19 cellular contexts compared by ENCODE assay signal in the genomic region with DNA sequence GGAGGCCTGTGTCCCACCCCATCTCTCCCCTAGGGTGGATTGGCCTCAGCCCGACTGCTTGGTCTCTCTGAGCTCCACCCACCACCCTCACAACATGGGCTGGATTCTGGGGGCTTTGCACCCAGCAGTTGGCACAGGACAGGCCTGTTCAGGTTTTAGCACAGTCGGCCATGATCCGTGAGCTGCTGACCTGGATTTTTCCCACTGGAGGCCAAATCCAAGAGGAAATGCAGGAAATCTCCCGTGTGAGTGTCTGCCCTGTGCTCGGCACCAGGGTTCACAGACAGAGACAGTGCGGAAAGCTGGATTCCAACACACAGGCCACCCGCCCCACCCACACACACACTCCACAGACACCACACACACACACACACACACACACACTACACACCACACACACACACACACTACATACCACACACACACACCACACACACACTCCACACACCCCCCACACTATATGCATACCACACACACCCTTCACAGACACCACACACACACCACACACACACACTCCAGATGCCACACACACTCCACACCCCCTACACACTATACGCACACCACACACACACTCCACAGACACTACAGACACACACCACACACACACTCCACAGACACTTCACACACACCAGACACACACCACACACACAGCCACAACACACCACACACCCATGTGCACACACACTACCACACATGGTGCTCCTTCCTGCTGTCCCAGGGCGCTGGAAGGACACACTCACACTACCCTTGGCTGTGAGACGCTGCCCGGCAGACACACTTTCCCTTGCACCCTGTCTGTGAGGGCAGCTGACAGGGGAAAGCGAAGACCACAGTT. TPM values are rescaled to one million over a fixed set of nuclear protein-coding genes. Genes with fewer than 3 reads are reported as not detected.
A peak's percentile ranks its signal among the peaks of the same experiment; 100 is the strongest.
DNase-seq lines count a peak whose midpoint lies in the region; ATAC-seq and TF ChIP-seq lines count a peak whose summit lies in the region.
"Had no signal": no experiment of that assay in that cellular context is flagged by ENCODE, and none has a peak within 500 bp of the region (broad histone marks: within the 10 kb centered on the region; RNA-seq: fewer than 3 reads in every experiment).

No MANE protein-coding gene starts in this region.

- H3K4me3 ChIP-seq in Panc1 (ENCODE audit: low read depth in 2 of 2, low read length in 2 of 2), result no peak overlapping the region
- H3K4me3 ChIP-seq in psoas muscle, result no peak overlapping the region
- H3K4me3 ChIP-seq: A549, PC-9, upper lobe of right lung had no signal

- peak overlapping the region; percentile 44 for H3K27ac Mint-ChIP-seq in activated CD4-positive, alpha-beta memory T cell treated with anti-CD3 and anti-CD28 coated beads for 36 hours
- no peak overlapping the region for H3K27ac Mint-ChIP-seq in activated CD4-positive, alpha-beta memory T cell treated with anti-CD3 and anti-CD28 coated beads, Interleukin-2, amount 10 ng/mL, durations not matched to agents 7 days and 5 days
- peak overlapping the region; percentile 54 to 98 for H3K27ac Mint-ChIP-seq in effector memory CD8-positive, alpha-beta T cell
- H3K27ac Mint-ChIP-seq: mesothelial cell of epicardium, progenitor cell of endocrine pancreas had no signal

- H3K9me3 Mint-ChIP-seq in activated CD4-positive, alpha-beta memory T cell treated with anti-CD3 and anti-CD28 coated beads for 36 hours, result peaks cover 4% of the 10 kb centered on the region
- H3K9me3 Mint-ChIP-seq in activated CD4-positive, alpha-beta memory T cell treated with anti-CD3 and anti-CD28 coated beads, Interleukin-2, amount 10 ng/mL, durations not matched to agents 7 days and 5 days, result no peaks in the 10 kb centered on the region
- H3K9me3 Mint-ChIP-seq in effector memory CD8-positive, alpha-beta T cell, result no peaks in the 10 kb centered on the region
- H3K9me3 Mint-ChIP-seq: mesothelial cell of epicardium had no signal

- in situ Hi-C loops in Panc1 (cut with HindIII; ENCODE audit: low pct_unique_long_range_greater_than_20kb, low sequenced_read_pairs), result no loop called here

- H3K36me3 Mint-ChIP-seq in activated CD4-positive, alpha-beta memory T cell treated with anti-CD3 and anti-CD28 coated beads for 36 hours, result peaks cover 23% of the 10 kb centered on the region
- peaks cover 68% of the 10 kb centered on the region for H3K36me3 Mint-ChIP-seq in activated CD4-positive, alpha-beta memory T cell treated with anti-CD3 and anti-CD28 coated beads, Interleukin-2, amount 10 ng/mL, durations not matched to agents 7 days and 5 days (ENCODE audit: low read depth)
- H3K36me3 Mint-ChIP-seq in effector memory CD8-positive, alpha-beta T cell (ENCODE audit: insufficient read depth), result peaks cover 49% of the 10 kb centered on the region

- H3K9me3 ChIP-seq in Panc1 (ENCODE audit: control insufficient read depth, insufficient read depth, low read depth, low read length) (no peaks in the 10 kb centered on the region), psoas muscle (no peaks in the 10 kb centered on the region)
- H3K9me3 ChIP-seq: A549, upper lobe of right lung had no signal

- 84 to 90% (median 86%) methylated on average over 10 to 12 of the region's 12 CpGs for WGBS in psoas muscle, 3 donors

- ATAC-seq in Panc1 (no peak), psoas muscle (no peak)
- ATAC-seq in effector memory CD8-positive, alpha-beta T cell (replicated peaks), result no peak
- ATAC-seq: A549, upper lobe of right lung had no signal

- no peak overlapping the region for H3K4me3 Mint-ChIP-seq in activated CD4-positive, alpha-beta memory T cell treated with anti-CD3 and anti-CD28 coated beads for 36 hours
- no peak overlapping the region for H3K4me3 Mint-ChIP-seq in activated CD4-positive, alpha-beta memory T cell treated with anti-CD3 and anti-CD28 coated beads, Interleukin-2, amount 10 ng/mL, durations not matched to agents 7 days and 5 days
- H3K4me3 Mint-ChIP-seq in effector memory CD8-positive, alpha-beta T cell, result peak overlapping the region; percentile 52 to 57
- H3K4me3 Mint-ChIP-seq: mesothelial cell of epicardium had no signal

- TF ChIP-seq CTCF in Panc1 (IDR thresholded peaks at IDR 0.05), result no peak
- TF ChIP-seq CTCF in psoas muscle (IDR thresholded peaks at IDR 0.05), result no peak

- H3K27me3 Mint-ChIP-seq in activated CD4-positive, alpha-beta memory T cell treated with anti-CD3 and anti-CD28 coated beads for 36 hours, result no peaks in the 10 kb centered on the region
- no peaks in the 10 kb centered on the region for H3K27me3 Mint-ChIP-seq in activated CD4-positive, alpha-beta memory T cell treated with anti-CD3 and anti-CD28 coated beads, Interleukin-2, amount 10 ng/mL, durations not matched to agents 7 days and 5 days
- no peaks in the 10 kb centered on the region for H3K27me3 Mint-ChIP-seq in effector memory CD8-positive, alpha-beta T cell
- H3K27me3 Mint-ChIP-seq: progenitor cell of endocrine pancreas had no signal

- peaks cover 75% of the 10 kb centered on the region for H3K4me1 Mint-ChIP-seq in activated CD4-positive, alpha-beta memory T cell treated with anti-CD3 and anti-CD28 coated beads for 36 hours (ENCODE audit: low read depth)
- H3K4me1 Mint-ChIP-seq in activated CD4-positive, alpha-beta memory T cell treated with anti-CD3 and anti-CD28 coated beads, Interleukin-2, amount 10 ng/mL, durations not matched to agents 7 days and 5 days, result peaks cover 62% of the 10 kb centered on the region
- peaks cover 67 to 82% of the 10 kb centered on the region in 2 donors for H3K4me1 Mint-ChIP-seq in effector memory CD8-positive, alpha-beta T cell (ENCODE audit: low read depth in 2 of 2)

- H3K27ac ChIP-seq in Panc1 (ENCODE audit: low read length) (peak overlapping the region; percentile 97), psoas muscle (peak overlapping the region; percentile 30)
- H3K27ac ChIP-seq: PC-9, upper lobe of right lung had no signal

- CTCF ChIA-PET in activated CD4-positive, alpha-beta memory T cell treated with anti-CD3 and anti-CD28 coated beads for 36 hours (lab: Charles Lee), result no interaction called here
- CTCF ChIA-PET in activated CD4-positive, alpha-beta memory T cell treated with anti-CD3 and anti-CD28 coated beads, Interleukin-2, amount 10 ng/mL, durations not matched to agents 7 days and 5 days (lab: Charles Lee), result no interaction called here
- CTCF ChIA-PET in Panc1 (lab: Charles Lee), result no interaction called here

- peak; percentile 6 for DNase-seq in activated CD4-positive, alpha-beta memory T cell treated with anti-CD3 and anti-CD28 coated beads for 36 hours
- no peak for DNase-seq in activated CD4-positive, alpha-beta memory T cell treated with anti-CD3 and anti-CD28 coated beads, Interleukin-2, amount 10 ng/mL, durations not matched to agents 7 days and 5 days
- no peak for DNase-seq in Panc1 (ENCODE audit: low read depth, low spot score)
- no peak for DNase-seq in effector memory CD8-positive, alpha-beta T cell
- DNase-seq in psoas muscle, result peak in 1 of 2 donors; percentile 23
- no peak for DNase-seq in DMS 273 treated with DMSO at 0.1 percent for 48 hours (lab: John Stamatoyannopoulos, UW)
- no peak for DNase-seq in HuH-7.5 (ENCODE audit: low spot score)
- no peak for DNase-seq in NCI-H1417 treated with DMSO at 0.1 percent for 48 hours (lab: John Stamatoyannopoulos, UW)
- DNase-seq: activated CD4-positive, alpha-beta T cell treated with anti-CD3 and anti-CD28 coated beads for 48 hours; amygdala; dermis blood vessel endothelial cell; DMS153; NCI-H1048; NCI-H345; PC-9; upper lobe of right lung had no signal

- POLR2A ChIA-PET in activated CD4-positive, alpha-beta memory T cell treated with anti-CD3 and anti-CD28 coated beads for 36 hours (lab: Charles Lee), result no interaction called here
- POLR2A ChIA-PET in activated CD4-positive, alpha-beta memory T cell treated with anti-CD3 and anti-CD28 coated beads, Interleukin-2, amount 10 ng/mL, durations not matched to agents 7 days and 5 days (lab: Charles Lee), result interaction anchor here (0.7 to 7.0 kb wide), 2 partner anchors 12 to 16 kb away, joined by 3 to 80 read pairs; no protein-coding TSS in a partner anchor
- POLR2A ChIA-PET in Panc1 (lab: Charles Lee), result no interaction called here

- H3K27me3 ChIP-seq in Panc1 (ENCODE audit: control insufficient read depth, insufficient read depth, low read length), result no peaks in the 10 kb centered on the region
- no peaks in the 10 kb centered on the region for H3K27me3 ChIP-seq in psoas muscle (ENCODE audit: insufficient read depth in 3 of 3, low read length in 2 of 3)
- H3K27me3 ChIP-seq: upper lobe of right lung had no signal

- no TSS peak for BruUV-seq in Panc1 (replicated peaks; lab: Mats Ljungman, UMichigan)

- intact Hi-C loops in activated CD4-positive, alpha-beta memory T cell treated with anti-CD3 and anti-CD28 coated beads for 36 hours (cut with micrococcal nuclease), result no loop called here
- intact Hi-C loops in Panc1 (cut with micrococcal nuclease; ENCODE audit: unreplicated experiment) (no loop called here), psoas muscle (cut with DNase I) (no loop called here)

- peaks cover 76% of the 10 kb centered on the region for H3K4me1 ChIP-seq in Panc1 (ENCODE audit: control insufficient read depth, insufficient read depth, low read length)
- peaks cover 31% of the 10 kb centered on the region for H3K4me1 ChIP-seq in psoas muscle

- H3K36me3 ChIP-seq in Panc1 (ENCODE audit: control insufficient read depth, insufficient read depth, low read length), result no peaks in the 10 kb centered on the region
- no peaks in the 10 kb centered on the region for H3K36me3 ChIP-seq in psoas muscle (ENCODE audit: insufficient read depth in 1 of 2, low read depth in 1 of 2)
- H3K36me3 ChIP-seq: upper lobe of right lung had no signal

RNA-seq across cellular contexts. Expression of a gene that starts 14.1 kb away (rescaled TPM):
- 10 to 100 TPM; 38.9 to 40.4 TPM for total RNA-seq in activated CD4-positive, alpha-beta memory T cell treated with anti-CD3 and anti-CD28 coated beads for 36 hours
- total RNA-seq in activated CD4-positive, alpha-beta memory T cell treated with anti-CD3 and anti-CD28 coated beads, Interleukin-2, amount 10 ng/mL, durations not matched to agents 7 days and 5 days, result 10 to 100 TPM; 81.4 to 95.3 TPM
- total RNA-seq in Panc1 (2021; ENCODE audit: unreplicated experiment) (88.8 TPM), psoas muscle (10 to 100 TPM; 51.6 to 88.2 (median 78.6) TPM)
- polyA plus RNA-seq in Panc1 (2012; ENCODE audit: insufficient read length), result 59.2 TPM
- 10 to 100 TPM; 16.4 to 43.9 (median 40.8) TPM for polyA plus RNA-seq in psoas muscle

Comparison
In these comparisons a context has a peak if more than half of its experiments do, and no peak if none do; other contexts are left out.
1. H3K4me3 Mint-ChIP-seq: peak in effector memory CD8-positive, alpha-beta T cell (2 of 2); none in activated CD4-positive, alpha-beta memory T cell treated with anti-CD3 and anti-CD28 coated beads for 36 hours (single experiment) and activated CD4-positive, alpha-beta memory T cell treated with anti-CD3 and anti-CD28 coated beads, Interleukin-2, amount 10 ng/mL, durations not matched to agents 7 days and 5 days (single experiment).